Comparison of ENCODE assay signal across 21 cellular contexts in genomic region chr10:5143137-5143536, GRCh38. TPM values are rescaled to one million over a fixed set of nuclear protein-coding genes. Genes with fewer than 3 reads are reported as not detected.
DNase-seq lines count a peak whose midpoint lies in the region; ATAC-seq, FAIRE-seq and TF ChIP-seq lines count a peak whose summit lies in the region.
"Had no signal": no experiment of that assay in that cellular context is flagged by ENCODE, and none has a peak within 500 bp of the region (broad histone marks: within the 10 kb centered on the region; RNA-seq: fewer than 3 reads in every experiment).

No MANE protein-coding gene starts in this region.

- 76% methylated on average over 5 of the region's 5 CpGs for WGBS in hepatocyte (ENCODE audit: low lambda C conversion rate, missing lambda C conversion rate)
- 39% methylated on average over 5 of the region's 5 CpGs for WGBS in HepG2 (ENCODE audit: low lambda C conversion rate)
- 33 to 56% (median 41%) methylated on average over 5 of the region's 5 CpGs for WGBS in small intestine, 3 donors
- 78% methylated on average over 5 of the region's 5 CpGs for WGBS in body of pancreas, 2 donors

- H2AFZ ChIP-seq in hepatocyte (no peak overlapping the region), HepG2 (ENCODE audit: low read length) (no peak overlapping the region)

- no peaks in the 10 kb centered on the region for H4K20me1 ChIP-seq in hepatocyte (ENCODE audit: insufficient read depth, poor library complexity, severe bottlenecking)
- H4K20me1 ChIP-seq in HepG2 (ENCODE audit: insufficient read depth, low read length): no peaks in the 10 kb centered on the region

- H3K27ac ChIP-seq in hepatocyte (peak overlapping the region; percentile 17), HepG2 (ENCODE audit: extremely low read length, insufficient read depth, low read length) (peak overlapping the region; percentile 30), small intestine (ENCODE audit: low read depth in 1 of 2, low read length in 1 of 2) (no peak overlapping the region), body of pancreas (no peak overlapping the region)

- no peaks in the 10 kb centered on the region for H3K9me2 ChIP-seq in hepatocyte (replicated peaks; ENCODE audit: insufficient read depth)

- in situ Hi-C loops in HepG2 (cut with HindIII; ENCODE audit: extremely low pct_ligation_motif_present, low pct_unique_long_range_greater_than_20kb): no loop called here

- no TSS peak for BruUV-seq in HepG2 (replicated peaks; lab: Mats Ljungman, UMichigan)

- TF ChIP-seq CTCF in hepatocyte (IDR thresholded peaks at IDR 0.05; ENCODE audit: poor library complexity) (no peak), HepG2 (CRISPR knock-in tag; IDR thresholded peaks at IDR 0.05) (no peak), body of pancreas (IDR thresholded peaks at IDR 0.05) (no peak), GM20000 (IDR thresholded peaks at IDR 0.05; ENCODE audit: extremely low read depth, missing control alignments) (no peak)

- TF ChIP-seq EP300 in HepG2 (IDR thresholded peaks at IDR 0.05; ENCODE audit: low read depth in 2 of 2, low read length in 2 of 2) (0 out of 4 replicates have a peak, but pooled peaks of 1 of the 2 experiments have one; percentile 27), HepG2 (CRISPR knock-in tag; IDR thresholded peaks at IDR 0.05; ENCODE audit: borderline replicate concordance) (no peak)

- intact Hi-C loops in HepG2 (cut with micrococcal nuclease; ENCODE audit: unreplicated experiment) (no loop called here), body of pancreas (cut with DNase I) (no loop called here)

- H3K4me2 ChIP-seq in hepatocyte (no peak overlapping the region), HepG2 (ENCODE audit: low read depth, low read length) (0 out of 2 replicates have a peak overlapping the region, but pooled peaks have one; percentile 2)

- TF ChIP-seq RAD21 in HepG2 (CRISPR knock-in tag; IDR thresholded peaks at IDR 0.05): no peak

- peaks cover 13% of the 10 kb centered on the region for H3K4me1 ChIP-seq in hepatocyte (ENCODE audit: insufficient read depth)
- peaks cover 46% of the 10 kb centered on the region for H3K4me1 ChIP-seq in HepG2 (ENCODE audit: insufficient read depth, low read length)
- peaks cover 0 to 5% of the 10 kb centered on the region in 2 donors for H3K4me1 ChIP-seq in small intestine (ENCODE audit: control insufficient read depth in 2 of 2, insufficient read depth in 1 of 2, low read depth in 1 of 2, low read length in 1 of 2)
- H3K4me1 ChIP-seq in body of pancreas: peaks cover 33% of the 10 kb centered on the region
- H3K4me1 ChIP-seq: HAP-1 had no signal

- no peak for FAIRE-seq in HepG2 (lab: Jason Lieb, UNC)
- no peak for FAIRE-seq in small intestine (lab: Jason Lieb, UNC)
- FAIRE-seq: GM12878, GM19239, H54 had no signal

- H3K36me3 ChIP-seq in hepatocyte (replicated peaks; ENCODE audit: insufficient read depth, low read depth): no peaks in the 10 kb centered on the region
- no peaks in the 10 kb centered on the region for H3K36me3 ChIP-seq in HepG2 (replicated peaks in 1 of 2; ENCODE audit: control insufficient read depth in 1 of 2, insufficient read depth in 2 of 2, low read length in 2 of 2)
- no peaks in the 10 kb centered on the region for H3K36me3 ChIP-seq in small intestine (ENCODE audit: control insufficient read depth in 2 of 2, insufficient read depth in 2 of 2, low read length in 2 of 2)
- no peaks in the 10 kb centered on the region for H3K36me3 ChIP-seq in body of pancreas (replicated peaks in 1 of 2; ENCODE audit: insufficient read depth in 1 of 2, low read depth in 2 of 2)
- H3K36me3 ChIP-seq: HAP-1 had no signal

- H3K9me3 ChIP-seq in hepatocyte (ENCODE audit: low read depth) (no peaks in the 10 kb centered on the region), HepG2 (ENCODE audit: low read length) (peaks cover 9% of the 10 kb centered on the region), small intestine (ENCODE audit: control insufficient read depth, low read depth) (no peaks in the 10 kb centered on the region), body of pancreas (no peaks in the 10 kb centered on the region)
- H3K9me3 ChIP-seq: HAP-1 had no signal

- CTCF ChIA-PET in HepG2 (lab: Yijun Ruan, JAX; ENCODE audit: low intra/inter-chr PET ratio, low total read pairs): no interaction called here

- no peaks in the 10 kb centered on the region for H3K27me3 ChIP-seq in hepatocyte
- no peaks in the 10 kb centered on the region for H3K27me3 ChIP-seq in HepG2 (ENCODE audit: control insufficient read depth in 1 of 2, insufficient read depth in 2 of 2, low read length in 2 of 2)
- H3K27me3 ChIP-seq in small intestine (ENCODE audit: control insufficient read depth in 2 of 2, insufficient read depth in 2 of 2, low read length in 2 of 2): no peaks in the 10 kb centered on the region
- no peaks in the 10 kb centered on the region for H3K27me3 ChIP-seq in body of pancreas

- POLR2A ChIA-PET in HepG2 (lab: Yijun Ruan, JAX): interaction anchor here (1.1 kb wide), 1 partner anchor 91 kb away, joined by 3 read pairs; no protein-coding TSS in a partner anchor

- H3K4me3 ChIP-seq in hepatocyte (no peak overlapping the region), HepG2 (replicated peaks in 1 of 3; ENCODE audit: insufficient read depth in 1 of 3, low read depth in 2 of 3, low read length in 3 of 3) (no peak overlapping the region), small intestine (ENCODE audit: low read depth in 1 of 2, low read length in 2 of 2) (no peak overlapping the region), body of pancreas (no peak overlapping the region)
- H3K4me3 ChIP-seq: GM12878, HAP-1 had no signal

- no peak for ATAC-seq in HepG2
- no peak for ATAC-seq in body of pancreas
- ATAC-seq: GM12878 had no signal

- H3K79me2 ChIP-seq in hepatocyte: no peaks in the 10 kb centered on the region
- H3K79me2 ChIP-seq in HepG2 (ENCODE audit: insufficient read depth, low read length): no peaks in the 10 kb centered on the region

- DNase-seq in hepatocyte (ENCODE audit: low spot score) (no peak), HepG2 (ENCODE audit: low spot score) (peak; percentile 10), small intestine (peak; percentile 86), body of pancreas (no peak), globus pallidus (ENCODE audit: low spot score) (no peak), GM20000 (ENCODE audit: low spot score) (no peak)
- DNase-seq: C1 segment of cervical spinal cord; CD4-positive, alpha-beta memory T cell; COR-L47; DMS153; EL; GDM1; GOT3; HFFc6 had no signal

- no peak overlapping the region for H3K9ac ChIP-seq in HepG2 (ENCODE audit: insufficient read depth, low read depth, low read length)

- TF ChIP-seq POLR2A in HepG2 (IDR thresholded peaks at IDR 0.05; ENCODE audit: insufficient read depth in 1 of 2, low read depth in 2 of 2, low read length in 2 of 2) (no peak), body of pancreas (IDR thresholded peaks at IDR 0.05) (no peak)

RNA-seq across cellular contexts. Expression of gene AKR1C8, which starts 41.8 kb away (rescaled TPM):
- total RNA-seq in hepatocyte (not detected in 2 replicates), HepG2 (2016; rRNA removed; fragmentation: Illumina TruSeq; extraction: Trizol) (not detected in 2 replicates), body of pancreas (not detected)
- polyA plus RNA-seq in hepatocyte (0.19 TPM in 1 of 2 replicates, not detected in the other), HepG2 (2011; rRNA removed) (0.03 and 0.12 TPM in 2 replicates), small intestine (not detected)
- total RNA-seq in HepG2 (2016; cell fraction: cytosol; rRNA removed; fragmentation: Illumina TruSeq; extraction: Trizol; ENCODE audit: low read depth): not detected in 2 replicates
- not detected in 2 replicates for total RNA-seq in HepG2 (2016; cell fraction: insoluble cytoplasmic fraction; rRNA removed; fragmentation: Illumina TruSeq; extraction: Trizol)
- not detected in 2 replicates for total RNA-seq in HepG2 (2016; cell fraction: membrane; rRNA removed; fragmentation: Illumina TruSeq; extraction: Trizol)
- total RNA-seq in HepG2 (2016; cell fraction: nucleus; rRNA removed; fragmentation: Illumina TruSeq; extraction: Trizol): not detected in 2 replicates
- not detected in 2 replicates for polyA plus RNA-seq in HepG2 (2011; cell fraction: cytosol; rRNA removed)
- 0.09 and 0.16 TPM in 2 replicates for polyA plus RNA-seq in HepG2 (2011; cell fraction: nucleus; rRNA removed)
- 0.12 TPM in 1 of 2 replicates, not detected in the other for polyA plus RNA-seq in HepG2 (2012)
- polyA plus RNA-seq in HepG2 (2016; cell fraction: cytosol; fragmentation: Illumina TruSeq; extraction: Trizol; ENCODE audit: low read depth): not detected in 2 replicates
- not detected in 2 replicates for polyA plus RNA-seq in HepG2 (2016; cell fraction: insoluble cytoplasmic fraction; fragmentation: Illumina TruSeq; extraction: Trizol; ENCODE audit: low read depth)
- not detected in 2 replicates for polyA plus RNA-seq in HepG2 (2016; cell fraction: membrane; fragmentation: Illumina TruSeq; extraction: Trizol; ENCODE audit: low read depth)
- not detected in 2 replicates for polyA plus RNA-seq in HepG2 (2016; cell fraction: nucleus; fragmentation: Illumina TruSeq; extraction: Trizol; ENCODE audit: insufficient read depth, low read depth)
- polyA minus RNA-seq in HepG2 (2011; rRNA and poly(A)+ RNA removed; ENCODE audit: low replicate concordance): 0.14 TPM in 1 of 2 replicates, not detected in the other
- polyA minus RNA-seq in HepG2 (2011; cell fraction: cytosol; rRNA and poly(A)+ RNA removed): not detected in 2 replicates
- 0.62 and 0.64 TPM in 2 replicates for polyA minus RNA-seq in HepG2 (2011; cell fraction: nucleus; rRNA and poly(A)+ RNA removed)
- total RNA-seq: A172, GM12878, HFFc6 had no signal
- polyA plus RNA-seq: BJ; CD4-positive, alpha-beta memory T cell had no signal

RNA-seq across cellular contexts. Expression of gene AKR1C3, which starts 48.9 kb away (rescaled TPM):
- 53.5 and 66.2 TPM in 2 replicates for total RNA-seq in hepatocyte
- 31.6 and 54.6 TPM in 2 replicates for polyA plus RNA-seq in hepatocyte
- 368 and 551 TPM in 2 replicates for total RNA-seq in HepG2 (2016; rRNA removed; fragmentation: Illumina TruSeq; extraction: Trizol)
- total RNA-seq in HepG2 (2016; cell fraction: cytosol; rRNA removed; fragmentation: Illumina TruSeq; extraction: Trizol; ENCODE audit: low read depth): 134 and 147 TPM in 2 replicates
- 369 and 539 TPM in 2 replicates for total RNA-seq in HepG2 (2016; cell fraction: insoluble cytoplasmic fraction; rRNA removed; fragmentation: Illumina TruSeq; extraction: Trizol)
- total RNA-seq in HepG2 (2016; cell fraction: membrane; rRNA removed; fragmentation: Illumina TruSeq; extraction: Trizol): 138 and 154 TPM in 2 replicates
- 156 and 162 TPM in 2 replicates for total RNA-seq in HepG2 (2016; cell fraction: nucleus; rRNA removed; fragmentation: Illumina TruSeq; extraction: Trizol)
- polyA plus RNA-seq in HepG2 (2011; rRNA removed): 510 and 532 TPM in 2 replicates
- 458 and 549 TPM in 2 replicates for polyA plus RNA-seq in HepG2 (2011; cell fraction: cytosol; rRNA removed)
- 116 and 167 TPM in 2 replicates for polyA plus RNA-seq in HepG2 (2011; cell fraction: nucleus; rRNA removed)
- 489 and 651 TPM in 2 replicates for polyA plus RNA-seq in HepG2 (2012)
- 110 and 117 TPM in 2 replicates for polyA plus RNA-seq in HepG2 (2016; cell fraction: cytosol; fragmentation: Illumina TruSeq; extraction: Trizol; ENCODE audit: low read depth)
- polyA plus RNA-seq in HepG2 (2016; cell fraction: insoluble cytoplasmic fraction; fragmentation: Illumina TruSeq; extraction: Trizol; ENCODE audit: low read depth): 384 and 400 TPM in 2 replicates
- polyA plus RNA-seq in HepG2 (2016; cell fraction: membrane; fragmentation: Illumina TruSeq; extraction: Trizol; ENCODE audit: low read depth): 91.8 and 107 TPM in 2 replicates
- 144 and 160 TPM in 2 replicates for polyA plus RNA-seq in HepG2 (2016; cell fraction: nucleus; fragmentation: Illumina TruSeq; extraction: Trizol; ENCODE audit: insufficient read depth, low read depth)
- polyA minus RNA-seq in HepG2 (2011; rRNA and poly(A)+ RNA removed; ENCODE audit: low replicate concordance): 210 and 278 TPM in 2 replicates
- polyA minus RNA-seq in HepG2 (2011; cell fraction: cytosol; rRNA and poly(A)+ RNA removed): 143 and 173 TPM in 2 replicates
- 118 and 193 TPM in 2 replicates for polyA minus RNA-seq in HepG2 (2011; cell fraction: nucleus; rRNA and poly(A)+ RNA removed)
- polyA plus RNA-seq in small intestine: 100 to 1,000 TPM; 435 to 869 (median 463) TPM
- total RNA-seq in body of pancreas: 10 to 100 TPM; 31.1 to 34.6 TPM

RNA-seq across cellular contexts. Expression of gene AKR1C4, which starts 53.5 kb away (rescaled TPM):
- total RNA-seq in hepatocyte (1.5 and 1.7 TPM in 2 replicates), HepG2 (2016; rRNA removed; fragmentation: Illumina TruSeq; extraction: Trizol) (0.18 and 0.28 TPM in 2 replicates), body of pancreas (1 to 10 TPM in 1 of 2 donors, not detected in 1; 1.0 TPM)
- polyA plus RNA-seq in hepatocyte (0.40 and 0.52 TPM in 2 replicates), HepG2 (2011; rRNA removed) (1.3 and 1.6 TPM in 2 replicates), small intestine (1 to 10 TPM; 1.9 to 2.2 (median 2.0) TPM)
- not detected in 2 replicates for total RNA-seq in HepG2 (2016; cell fraction: cytosol; rRNA removed; fragmentation: Illumina TruSeq; extraction: Trizol; ENCODE audit: low read depth)
- 0.13 and 0.48 TPM in 2 replicates for total RNA-seq in HepG2 (2016; cell fraction: insoluble cytoplasmic fraction; rRNA removed; fragmentation: Illumina TruSeq; extraction: Trizol)
- total RNA-seq in HepG2 (2016; cell fraction: membrane; rRNA removed; fragmentation: Illumina TruSeq; extraction: Trizol): not detected in 2 replicates
- not detected in 2 replicates for total RNA-seq in HepG2 (2016; cell fraction: nucleus; rRNA removed; fragmentation: Illumina TruSeq; extraction: Trizol)
- 0.72 and 2.1 TPM in 2 replicates for polyA plus RNA-seq in HepG2 (2011; cell fraction: cytosol; rRNA removed)
- 0.34 and 0.78 TPM in 2 replicates for polyA plus RNA-seq in HepG2 (2011; cell fraction: nucleus; rRNA removed)
- polyA plus RNA-seq in HepG2 (2012): 3.4 and 4.1 TPM in 2 replicates
- not detected in 2 replicates for polyA plus RNA-seq in HepG2 (2016; cell fraction: cytosol; fragmentation: Illumina TruSeq; extraction: Trizol; ENCODE audit: low read depth)
- polyA plus RNA-seq in HepG2 (2016; cell fraction: insoluble cytoplasmic fraction; fragmentation: Illumina TruSeq; extraction: Trizol; ENCODE audit: low read depth): 0.35 and 0.46 TPM in 2 replicates
- polyA plus RNA-seq in HepG2 (2016; cell fraction: membrane; fragmentation: Illumina TruSeq; extraction: Trizol; ENCODE audit: low read depth): not detected in 2 replicates
- not detected in 2 replicates for polyA plus RNA-seq in HepG2 (2016; cell fraction: nucleus; fragmentation: Illumina TruSeq; extraction: Trizol; ENCODE audit: insufficient read depth, low read depth)
- 0.28 TPM in 1 of 2 replicates, not detected in the other for polyA minus RNA-seq in HepG2 (2011; rRNA and poly(A)+ RNA removed; ENCODE audit: low replicate concordance)
- 0.88 TPM in 1 of 2 replicates, not detected in the other for polyA minus RNA-seq in HepG2 (2011; cell fraction: cytosol; rRNA and poly(A)+ RNA removed)
- polyA minus RNA-seq in HepG2 (2011; cell fraction: nucleus; rRNA and poly(A)+ RNA removed): 0.52 and 1.5 TPM in 2 replicates
- total RNA-seq: A172; A673; CD4-positive, alpha-beta memory T cell; GM12878; HFFc6 had no signal
- polyA plus RNA-seq: BJ; CD4-positive, alpha-beta memory T cell had no signal

Comparison
In these comparisons a context has a peak if more than half of its experiments do, and no peak if none do; other contexts are left out.
1. DNase-seq: peak in HepG2 (single experiment) and small intestine (single experiment); none in hepatocyte (single experiment), body of pancreas (0 of 4), globus pallidus (single experiment) and GM20000 (single experiment).
2. H3K27ac ChIP-seq: peak in hepatocyte (single experiment) and HepG2 (single experiment); none in small intestine (0 of 2) and body of pancreas (0 of 4).